Comparison of ENCODE assay signal across 1 cellular context in the genomic region with DNA sequence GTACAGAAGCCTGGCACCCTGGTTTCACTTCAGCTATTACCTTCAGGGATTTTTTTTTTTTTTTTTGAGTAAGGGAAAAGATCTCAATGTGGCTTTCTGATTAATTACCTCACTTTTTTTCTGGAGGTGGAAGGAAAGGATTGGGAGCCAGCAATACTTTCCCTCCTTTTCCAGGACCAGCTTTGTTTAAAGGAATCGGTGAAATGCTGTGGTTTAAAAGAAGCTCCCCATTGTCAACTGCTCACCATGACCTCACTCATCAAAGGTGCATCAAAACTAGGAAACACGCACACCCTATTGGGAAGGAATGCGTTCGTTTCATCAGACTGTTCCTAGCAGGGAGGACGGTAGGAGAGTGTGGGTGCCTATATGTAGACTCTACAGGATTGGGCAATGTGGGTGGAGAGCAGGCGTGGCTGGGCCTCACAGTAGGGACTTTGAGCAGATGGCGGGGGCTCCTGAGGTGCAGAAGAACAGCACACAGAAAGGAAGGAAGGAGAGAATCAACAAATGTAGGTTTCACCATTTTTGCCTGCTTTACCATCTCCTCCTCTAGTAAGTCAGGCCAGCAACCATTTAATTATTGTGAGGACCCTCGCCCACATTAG.
TF ChIP-seq lines count a peak whose summit lies in the region.

No MANE protein-coding gene starts in this region.

TF ChIP-seq in GM23338, 12 proteins besides CTCF, POLR2A, EP300 and RAD21 (continued from another document):
- TF ChIP-seq, protein P1, sequence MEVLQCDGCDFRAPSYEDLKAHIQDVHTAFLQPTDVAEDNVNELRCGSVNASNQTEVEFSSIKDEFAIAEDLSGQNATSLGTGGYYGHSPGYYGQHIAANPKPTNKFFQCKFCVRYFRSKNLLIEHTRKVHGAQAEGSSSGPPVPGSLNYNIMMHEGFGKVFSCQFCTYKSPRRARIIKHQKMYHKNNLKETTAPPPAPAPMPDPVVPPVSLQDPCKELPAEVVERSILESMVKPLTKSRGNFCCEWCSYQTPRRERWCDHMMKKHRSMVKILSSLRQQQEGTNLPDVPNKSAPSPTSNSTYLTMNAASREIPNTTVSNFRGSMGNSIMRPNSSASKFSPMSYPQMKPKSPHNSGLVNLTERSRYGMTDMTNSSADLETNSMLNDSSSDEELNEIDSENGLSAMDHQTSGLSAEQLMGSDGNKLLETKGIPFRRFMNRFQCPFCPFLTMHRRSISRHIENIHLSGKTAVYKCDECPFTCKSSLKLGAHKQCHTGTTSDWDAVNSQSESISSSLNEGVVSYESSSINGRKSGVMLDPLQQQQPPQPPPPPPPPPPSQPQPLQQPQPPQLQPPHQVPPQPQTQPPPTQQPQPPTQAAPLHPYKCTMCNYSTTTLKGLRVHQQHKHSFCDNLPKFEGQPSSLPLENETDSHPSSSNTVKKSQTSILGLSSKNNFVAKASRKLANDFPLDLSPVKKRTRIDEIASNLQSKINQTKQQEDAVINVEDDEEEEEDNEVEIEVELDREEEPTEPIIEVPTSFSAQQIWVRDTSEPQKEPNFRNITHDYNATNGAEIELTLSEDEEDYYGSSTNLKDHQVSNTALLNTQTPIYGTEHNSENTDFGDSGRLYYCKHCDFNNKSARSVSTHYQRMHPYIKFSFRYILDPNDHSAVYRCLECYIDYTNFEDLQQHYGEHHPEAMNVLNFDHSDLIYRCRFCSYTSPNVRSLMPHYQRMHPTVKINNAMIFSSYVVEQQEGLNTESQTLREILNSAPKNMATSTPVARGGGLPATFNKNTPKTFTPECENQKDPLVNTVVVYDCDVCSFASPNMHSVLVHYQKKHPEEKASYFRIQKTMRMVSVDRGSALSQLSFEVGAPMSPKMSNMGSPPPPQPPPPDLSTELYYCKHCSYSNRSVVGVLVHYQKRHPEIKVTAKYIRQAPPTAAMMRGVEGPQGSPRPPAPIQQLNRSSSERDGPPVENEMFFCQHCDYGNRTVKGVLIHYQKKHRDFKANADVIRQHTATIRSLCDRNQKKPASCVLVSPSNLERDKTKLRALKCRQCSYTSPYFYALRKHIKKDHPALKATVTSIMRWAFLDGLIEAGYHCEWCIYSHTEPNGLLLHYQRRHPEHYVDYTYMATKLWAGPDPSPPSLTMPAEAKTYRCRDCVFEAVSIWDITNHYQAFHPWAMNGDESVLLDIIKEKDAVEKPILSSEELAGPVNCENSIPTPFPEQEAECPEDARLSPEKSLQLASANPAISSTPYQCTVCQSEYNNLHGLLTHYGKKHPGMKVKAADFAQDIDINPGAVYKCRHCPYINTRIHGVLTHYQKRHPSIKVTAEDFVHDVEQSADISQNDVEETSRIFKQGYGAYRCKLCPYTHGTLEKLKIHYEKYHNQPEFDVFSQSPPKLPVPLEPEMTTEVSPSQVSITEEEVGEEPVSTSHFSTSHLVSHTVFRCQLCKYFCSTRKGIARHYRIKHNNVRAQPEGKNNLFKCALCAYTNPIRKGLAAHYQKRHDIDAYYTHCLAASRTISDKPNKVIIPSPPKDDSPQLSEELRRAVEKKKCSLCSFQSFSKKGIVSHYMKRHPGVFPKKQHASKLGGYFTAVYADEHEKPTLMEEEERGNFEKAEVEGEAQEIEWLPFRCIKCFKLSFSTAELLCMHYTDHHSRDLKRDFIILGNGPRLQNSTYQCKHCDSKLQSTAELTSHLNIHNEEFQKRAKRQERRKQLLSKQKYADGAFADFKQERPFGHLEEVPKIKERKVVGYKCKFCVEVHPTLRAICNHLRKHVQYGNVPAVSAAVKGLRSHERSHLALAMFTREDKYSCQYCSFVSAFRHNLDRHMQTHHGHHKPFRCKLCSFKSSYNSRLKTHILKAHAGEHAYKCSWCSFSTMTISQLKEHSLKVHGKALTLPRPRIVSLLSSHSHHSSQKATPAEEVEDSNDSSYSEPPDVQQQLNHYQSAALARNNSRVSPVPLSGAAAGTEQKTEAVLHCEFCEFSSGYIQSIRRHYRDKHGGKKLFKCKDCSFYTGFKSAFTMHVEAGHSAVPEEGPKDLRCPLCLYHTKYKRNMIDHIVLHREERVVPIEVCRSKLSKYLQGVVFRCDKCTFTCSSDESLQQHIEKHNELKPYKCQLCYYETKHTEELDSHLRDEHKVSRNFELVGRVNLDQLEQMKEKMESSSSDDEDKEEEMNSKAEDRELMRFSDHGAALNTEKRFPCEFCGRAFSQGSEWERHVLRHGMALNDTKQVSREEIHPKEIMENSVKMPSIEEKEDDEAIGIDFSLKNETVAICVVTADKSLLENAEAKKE (CRISPR knock-in tag; IDR thresholded peaks at IDR 0.05), result no peak
- TF ChIP-seq CREB1 (CRISPR knock-in tag; IDR thresholded peaks at IDR 0.05; ENCODE audit: low read depth), result no peak
- no peak for TF ChIP-seq ZNF331 (CRISPR knock-in tag; IDR thresholded peaks at IDR 0.05; ENCODE audit: low read depth)
- TF ChIP-seq EZH2 (IDR thresholded peaks at IDR 0.05; ENCODE audit: low read depth, unreplicated experiment), result no peak
- TF ChIP-seq, protein P2, sequence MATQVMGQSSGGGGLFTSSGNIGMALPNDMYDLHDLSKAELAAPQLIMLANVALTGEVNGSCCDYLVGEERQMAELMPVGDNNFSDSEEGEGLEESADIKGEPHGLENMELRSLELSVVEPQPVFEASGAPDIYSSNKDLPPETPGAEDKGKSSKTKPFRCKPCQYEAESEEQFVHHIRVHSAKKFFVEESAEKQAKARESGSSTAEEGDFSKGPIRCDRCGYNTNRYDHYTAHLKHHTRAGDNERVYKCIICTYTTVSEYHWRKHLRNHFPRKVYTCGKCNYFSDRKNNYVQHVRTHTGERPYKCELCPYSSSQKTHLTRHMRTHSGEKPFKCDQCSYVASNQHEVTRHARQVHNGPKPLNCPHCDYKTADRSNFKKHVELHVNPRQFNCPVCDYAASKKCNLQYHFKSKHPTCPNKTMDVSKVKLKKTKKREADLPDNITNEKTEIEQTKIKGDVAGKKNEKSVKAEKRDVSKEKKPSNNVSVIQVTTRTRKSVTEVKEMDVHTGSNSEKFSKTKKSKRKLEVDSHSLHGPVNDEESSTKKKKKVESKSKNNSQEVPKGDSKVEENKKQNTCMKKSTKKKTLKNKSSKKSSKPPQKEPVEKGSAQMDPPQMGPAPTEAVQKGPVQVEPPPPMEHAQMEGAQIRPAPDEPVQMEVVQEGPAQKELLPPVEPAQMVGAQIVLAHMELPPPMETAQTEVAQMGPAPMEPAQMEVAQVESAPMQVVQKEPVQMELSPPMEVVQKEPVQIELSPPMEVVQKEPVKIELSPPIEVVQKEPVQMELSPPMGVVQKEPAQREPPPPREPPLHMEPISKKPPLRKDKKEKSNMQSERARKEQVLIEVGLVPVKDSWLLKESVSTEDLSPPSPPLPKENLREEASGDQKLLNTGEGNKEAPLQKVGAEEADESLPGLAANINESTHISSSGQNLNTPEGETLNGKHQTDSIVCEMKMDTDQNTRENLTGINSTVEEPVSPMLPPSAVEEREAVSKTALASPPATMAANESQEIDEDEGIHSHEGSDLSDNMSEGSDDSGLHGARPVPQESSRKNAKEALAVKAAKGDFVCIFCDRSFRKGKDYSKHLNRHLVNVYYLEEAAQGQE (IDR thresholded peaks at IDR 0.05; ENCODE audit: unreplicated experiment), result no peak
- no peak for TF ChIP-seq POLR2AphosphoS5 (IDR thresholded peaks at IDR 0.05; ENCODE audit: low read depth)
- TF ChIP-seq STAT1 (IDR thresholded peaks at IDR 0.05; ENCODE audit: unreplicated experiment), result no peak
- no peak for TF ChIP-seq JUNB (IDR thresholded peaks at IDR 0.05; ENCODE audit: unreplicated experiment)
- no peak for TF ChIP-seq NANOG (IDR thresholded peaks at IDR 0.05; ENCODE audit: borderline replicate concordance)
- TF ChIP-seq, protein P3, sequence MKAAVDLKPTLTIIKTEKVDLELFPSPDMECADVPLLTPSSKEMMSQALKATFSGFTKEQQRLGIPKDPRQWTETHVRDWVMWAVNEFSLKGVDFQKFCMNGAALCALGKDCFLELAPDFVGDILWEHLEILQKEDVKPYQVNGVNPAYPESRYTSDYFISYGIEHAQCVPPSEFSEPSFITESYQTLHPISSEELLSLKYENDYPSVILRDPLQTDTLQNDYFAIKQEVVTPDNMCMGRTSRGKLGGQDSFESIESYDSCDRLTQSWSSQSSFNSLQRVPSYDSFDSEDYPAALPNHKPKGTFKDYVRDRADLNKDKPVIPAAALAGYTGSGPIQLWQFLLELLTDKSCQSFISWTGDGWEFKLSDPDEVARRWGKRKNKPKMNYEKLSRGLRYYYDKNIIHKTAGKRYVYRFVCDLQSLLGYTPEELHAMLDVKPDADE (IDR thresholded peaks at IDR 0.05), result no peak
